ENCODE assay signal across 8 cellular contexts in the genomic region with DNA sequence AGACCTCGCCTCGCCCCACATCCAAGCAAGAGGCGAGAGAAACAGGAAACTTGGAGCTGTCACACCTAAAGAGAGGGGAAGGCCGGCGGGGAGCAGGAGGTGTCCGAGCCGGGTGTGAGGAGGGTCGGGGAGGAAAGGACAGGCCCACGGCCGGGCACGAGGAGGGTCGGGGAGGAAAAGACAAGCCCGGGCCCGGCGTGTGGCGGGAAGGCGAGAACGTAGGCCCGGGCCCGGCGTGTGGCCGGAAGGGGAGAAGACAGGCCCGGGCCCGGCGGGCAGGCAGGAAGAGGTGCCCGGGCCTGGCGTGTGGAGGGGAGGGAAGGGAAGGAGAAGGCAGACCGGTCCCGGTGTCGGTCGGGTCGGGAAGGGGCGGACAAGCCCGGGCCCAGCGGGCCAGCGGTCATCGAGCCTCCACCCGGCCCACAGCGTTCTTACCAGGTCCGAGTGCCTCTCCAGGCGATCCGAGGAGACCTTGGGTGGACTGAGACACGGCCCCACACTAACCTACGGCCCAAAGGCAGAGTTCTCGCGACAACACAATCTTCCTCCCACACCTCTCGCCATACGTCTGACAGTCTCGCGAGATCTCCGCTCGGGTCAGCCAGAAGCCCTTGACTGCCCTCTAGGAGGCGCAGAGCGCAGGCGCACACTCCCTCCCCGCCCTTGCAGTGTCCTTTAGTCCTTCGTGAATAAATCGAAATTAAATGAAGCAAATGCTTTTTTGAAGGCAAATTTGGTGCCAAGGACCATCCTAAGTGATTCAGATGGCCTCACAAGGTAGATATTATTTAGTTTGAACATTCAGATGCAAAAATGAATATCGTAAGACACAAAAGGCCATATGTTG. TPM values are rescaled to one million over a fixed set of nuclear protein-coding genes. Genes with fewer than 3 reads are reported as not detected.
DNase-seq lines count a peak whose midpoint lies in the region; ATAC-seq and TF ChIP-seq lines count a peak whose summit lies in the region.

Gene NCOA4, minus strand, starts transcription at position 533 of the 847 bp plus-strand sequence. CDS start 13,943 bp downstream, outside the sequence.

- CTCF ChIA-PET in WTC11 (lab: Charles Lee): interaction anchor here (1.0 kb wide), 1 partner anchor 10 kb away, joined by 5 read pairs; no protein-coding TSS in a partner anchor

- H3K36me3 Mint-ChIP-seq in WTC11: no peaks in the 10 kb centered on the region

- H3K27ac Mint-ChIP-seq in WTC11: peak within 1 kb of the TSS; percentile 92

- DNase-seq in AG08395 (ENCODE audit: low spot score) (peak; percentile 99), NCI-H2227 (lab: John Stamatoyannopoulos, UW; ENCODE audit: unreplicated experiment) (peak; percentile 95), WTC11 (ENCODE audit: low spot score) (peak; percentile 98), cardiac fibroblast (ENCODE audit: low read depth in 2 of 2) (peak; percentile 99), inferior parietal cortex (ENCODE audit: extremely low spot score) (peak; percentile 98)
- DNase-seq in stimulated activated CD4-positive, alpha-beta T cell treated with anti-CD3 and anti-CD28 coated beads, Interleukin-12 subunit alpha, Interleukin-12 subunit beta, amount 100 ng/mL, for 24 hours (ENCODE audit: low read depth in 2 of 2): peak; percentile 90 to 95

- peaks cover 23% of the 10 kb centered on the region for H3K4me1 Mint-ChIP-seq in WTC11

- ATAC-seq in GM18907 (IDR thresholded peaks at IDR 0.05; ENCODE audit: unreplicated experiment) (peak; percentile 98), HG03159 (IDR thresholded peaks at IDR 0.05; ENCODE audit: unreplicated experiment) (peak; percentile 94), WTC11 (peak; percentile 96)

- H3K9me3 Mint-ChIP-seq in WTC11: no peaks in the 10 kb centered on the region

- peak within 1 kb of the TSS; percentile 89 for H3K4me3 Mint-ChIP-seq in WTC11

- H3K4me3 ChIP-seq in cardiac fibroblast (replicated peaks in 1 of 2; ENCODE audit: low read depth in 2 of 2, low read length in 2 of 2): peak within 1 kb of the TSS; percentile 79 to 80

- no peaks in the 10 kb centered on the region for H3K27me3 Mint-ChIP-seq in WTC11 (ENCODE audit: low read depth)

- POLR2A ChIA-PET in WTC11 (lab: Charles Lee): interaction anchor here (0.7 kb wide), 1 partner anchor 172 kb away, joined by 6 read pairs; no protein-coding TSS in a partner anchor

- peak; percentile 43 for TF ChIP-seq CTCF in WTC11 (IDR thresholded peaks at IDR 0.05)
- peak; percentile 82 for TF ChIP-seq CTCF in cardiac fibroblast (IDR thresholded peaks at IDR 0.05; ENCODE audit: low read depth, low read length)

TF ChIP-seq in WTC11, 78 proteins besides CTCF, POLR2A, EP300 and RAD21 (continues in another document):
- TF ChIP-seq FOXK1 (CRISPR knock-in tag; IDR thresholded peaks at IDR 0.05): peak; percentile 32; the same call in 1 of the 2 replicates
- TF ChIP-seq, protein P1, sequence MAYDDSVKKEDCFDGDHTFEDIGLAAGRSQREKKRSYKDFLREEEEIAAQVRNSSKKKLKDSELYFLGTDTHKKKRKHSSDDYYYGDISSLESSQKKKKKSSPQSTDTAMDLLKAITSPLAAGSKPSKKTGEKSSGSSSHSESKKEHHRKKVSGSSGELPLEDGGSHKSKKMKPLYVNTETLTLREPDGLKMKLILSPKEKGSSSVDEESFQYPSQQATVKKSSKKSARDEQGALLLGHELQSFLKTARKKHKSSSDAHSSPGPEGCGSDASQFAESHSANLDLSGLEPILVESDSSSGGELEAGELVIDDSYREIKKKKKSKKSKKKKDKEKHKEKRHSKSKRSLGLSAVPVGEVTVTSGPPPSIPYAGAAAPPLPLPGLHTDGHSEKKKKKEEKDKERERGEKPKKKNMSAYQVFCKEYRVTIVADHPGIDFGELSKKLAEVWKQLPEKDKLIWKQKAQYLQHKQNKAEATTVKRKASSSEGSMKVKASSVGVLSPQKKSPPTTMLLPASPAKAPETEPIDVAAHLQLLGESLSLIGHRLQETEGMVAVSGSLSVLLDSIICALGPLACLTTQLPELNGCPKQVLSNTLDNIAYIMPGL (CRISPR knock-in tag; IDR thresholded peaks at IDR 0.05): peak; percentile 52; the same call in 1 of the 2 replicates
- TF ChIP-seq NR1H2 (CRISPR knock-in tag; IDR thresholded peaks at IDR 0.05): no peak
- 0 out of 2 replicates have a peak, but pooled peaks have one; percentile 42 for TF ChIP-seq MAX (CRISPR knock-in tag; IDR thresholded peaks at IDR 0.05)
- peak; percentile 40; the same call in 1 of the 2 replicates for TF ChIP-seq ARID4B (CRISPR knock-in tag; IDR thresholded peaks at IDR 0.05; ENCODE audit: borderline replicate concordance)
- no peak for TF ChIP-seq ZNF317 (CRISPR knock-in tag; IDR thresholded peaks at IDR 0.05; ENCODE audit: borderline replicate concordance, low read depth)
- TF ChIP-seq, protein P2, sequence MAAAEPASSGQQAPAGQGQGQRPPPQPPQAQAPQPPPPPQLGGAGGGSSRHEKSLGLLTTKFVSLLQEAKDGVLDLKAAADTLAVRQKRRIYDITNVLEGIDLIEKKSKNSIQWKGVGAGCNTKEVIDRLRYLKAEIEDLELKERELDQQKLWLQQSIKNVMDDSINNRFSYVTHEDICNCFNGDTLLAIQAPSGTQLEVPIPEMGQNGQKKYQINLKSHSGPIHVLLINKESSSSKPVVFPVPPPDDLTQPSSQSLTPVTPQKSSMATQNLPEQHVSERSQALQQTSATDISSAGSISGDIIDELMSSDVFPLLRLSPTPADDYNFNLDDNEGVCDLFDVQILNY (CRISPR knock-in tag; IDR thresholded peaks at IDR 0.05): no peak
- 0 out of 2 replicates have a peak, but pooled peaks have one; percentile 26 for TF ChIP-seq NFE2L1 (CRISPR knock-in tag; IDR thresholded peaks at IDR 0.05)
- TF ChIP-seq, protein P3, sequence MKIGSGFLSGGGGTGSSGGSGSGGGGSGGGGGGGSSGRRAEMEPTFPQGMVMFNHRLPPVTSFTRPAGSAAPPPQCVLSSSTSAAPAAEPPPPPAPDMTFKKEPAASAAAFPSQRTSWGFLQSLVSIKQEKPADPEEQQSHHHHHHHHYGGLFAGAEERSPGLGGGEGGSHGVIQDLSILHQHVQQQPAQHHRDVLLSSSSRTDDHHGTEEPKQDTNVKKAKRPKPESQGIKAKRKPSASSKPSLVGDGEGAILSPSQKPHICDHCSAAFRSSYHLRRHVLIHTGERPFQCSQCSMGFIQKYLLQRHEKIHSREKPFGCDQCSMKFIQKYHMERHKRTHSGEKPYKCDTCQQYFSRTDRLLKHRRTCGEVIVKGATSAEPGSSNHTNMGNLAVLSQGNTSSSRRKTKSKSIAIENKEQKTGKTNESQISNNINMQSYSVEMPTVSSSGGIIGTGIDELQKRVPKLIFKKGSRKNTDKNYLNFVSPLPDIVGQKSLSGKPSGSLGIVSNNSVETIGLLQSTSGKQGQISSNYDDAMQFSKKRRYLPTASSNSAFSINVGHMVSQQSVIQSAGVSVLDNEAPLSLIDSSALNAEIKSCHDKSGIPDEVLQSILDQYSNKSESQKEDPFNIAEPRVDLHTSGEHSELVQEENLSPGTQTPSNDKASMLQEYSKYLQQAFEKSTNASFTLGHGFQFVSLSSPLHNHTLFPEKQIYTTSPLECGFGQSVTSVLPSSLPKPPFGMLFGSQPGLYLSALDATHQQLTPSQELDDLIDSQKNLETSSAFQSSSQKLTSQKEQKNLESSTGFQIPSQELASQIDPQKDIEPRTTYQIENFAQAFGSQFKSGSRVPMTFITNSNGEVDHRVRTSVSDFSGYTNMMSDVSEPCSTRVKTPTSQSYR (CRISPR knock-in tag; IDR thresholded peaks at IDR 0.05): no peak
- TF ChIP-seq SP1 (CRISPR knock-in tag; conservative IDR thresholded peaks at IDR 0.05): peak; percentile 48; the same call in 1 of the 2 replicates
- TF ChIP-seq GABPB1 (CRISPR knock-in tag; IDR thresholded peaks at IDR 0.05): no peak
- TF ChIP-seq ZNF396 (CRISPR knock-in tag; IDR thresholded peaks at IDR 0.05; ENCODE audit: borderline replicate concordance): no peak
- 0 out of 2 replicates have a peak, but pooled peaks have one; percentile 32 for TF ChIP-seq CREB1 (CRISPR knock-in tag; IDR thresholded peaks at IDR 0.05)

RNA-seq across cellular contexts. Expression of gene NCOA4, which starts in this region (rescaled TPM):
- 64.6 to 69.4 TPM (median 64.7 TPM) in 3 replicates for total RNA-seq in WTC11 (2021)

Comparison
In these comparisons a context has a peak if more than half of its experiments do, and no peak if none do; other contexts are left out.
1. Peak in every context shown above with its lines: DNase-seq, ATAC-seq and H3K4me3 ChIP-seq.